In the genomic region with DNA sequence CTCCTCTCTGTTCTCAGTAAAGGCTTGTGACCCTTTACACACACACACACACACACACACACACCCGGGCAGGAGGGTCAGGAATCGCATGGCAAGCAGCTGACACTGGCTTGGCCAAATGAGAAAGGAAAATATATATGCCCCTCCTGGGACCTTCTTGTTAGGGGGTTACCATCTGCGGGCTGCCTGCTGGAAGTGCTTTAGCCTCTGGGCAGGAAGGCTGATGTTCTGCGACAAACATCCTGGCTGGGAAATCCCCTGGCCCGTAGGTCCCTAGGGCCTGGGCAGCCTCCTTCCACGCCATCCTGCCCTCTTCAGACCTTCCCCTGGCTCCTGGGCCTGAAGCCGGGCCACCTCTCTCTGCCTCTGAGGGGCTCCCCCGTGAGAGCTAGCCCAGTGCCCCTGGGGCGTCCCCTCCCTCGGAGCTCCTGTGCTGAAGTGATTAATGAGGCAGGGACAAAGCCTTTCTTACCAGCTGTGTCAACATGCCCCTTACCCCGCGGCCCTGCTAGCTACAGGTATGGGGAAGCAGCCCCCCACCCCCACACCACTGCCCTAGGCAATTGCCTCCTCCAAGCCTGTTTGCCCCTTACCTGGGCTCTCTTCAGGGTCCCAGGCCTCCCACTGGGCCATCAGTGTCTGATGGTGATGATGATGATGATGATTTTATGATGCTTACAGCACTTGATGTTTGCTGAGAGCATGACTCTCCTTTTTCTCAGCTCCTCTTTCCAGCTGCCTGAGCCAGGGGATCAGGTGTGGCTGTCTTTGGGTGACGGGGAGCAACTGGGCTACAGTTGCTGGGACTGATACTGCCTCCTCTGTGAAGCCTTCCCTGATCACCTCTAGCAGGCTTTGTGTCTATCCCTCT, we compare ENCODE assay signal across 8 cellular contexts. TPM values are rescaled to one million over a fixed set of nuclear protein-coding genes. Genes with fewer than 3 reads are reported as not detected.
DNase-seq lines count a peak whose midpoint lies in the region; ATAC-seq and TF ChIP-seq lines count a peak whose summit lies in the region.

No MANE protein-coding gene starts in this region.

- no CpG with 5 or more reads among the region's 13 CpGs for WGBS in trophoblast cell (ENCODE audit: extremely low coverage, insufficient coverage, insufficient read length)

- peak overlapping the region; percentile 93 for H3K27ac ChIP-seq in trophoblast cell (ENCODE audit: low read depth, low read length)

- H3K79me1 ChIP-seq in trophoblast cell (ENCODE audit: low read length): peaks cover 50% of the 10 kb centered on the region

- H3K4ac ChIP-seq in trophoblast cell (ENCODE audit: low read depth, low read length): peak overlapping the region; percentile 75

- peak overlapping the region; percentile 76 for H4K12ac ChIP-seq in trophoblast cell (ENCODE audit: low read depth, low read length)

- H3K4me2 ChIP-seq in trophoblast cell (ENCODE audit: low read length): peak overlapping the region; percentile 34

- no peaks in the 10 kb centered on the region for H3K9me3 Mint-ChIP-seq in T-cell

- TF ChIP-seq CTCF in GM10248 (IDR thresholded peaks at IDR 0.05; ENCODE audit: control extremely low read depth, extremely low read depth, low read depth, missing control alignments): no peak

- H3K14ac ChIP-seq in trophoblast cell (ENCODE audit: low read length): peak overlapping the region; percentile 99

- peak overlapping the region in 1 of 3 donors; percentile 36 for H3K4me3 Mint-ChIP-seq in T-cell

- peak overlapping the region; percentile 85 for H4K8ac ChIP-seq in trophoblast cell (ENCODE audit: low read depth, low read length)

- H3K27ac Mint-ChIP-seq in T-cell: peak overlapping the region; percentile 30 to 52

- H3K79me2 ChIP-seq in trophoblast cell (ENCODE audit: control insufficient read depth, insufficient read depth, low read length, poor library complexity): peaks cover 20% of the 10 kb centered on the region

- peak overlapping the region; percentile 65 for H2AFZ ChIP-seq in trophoblast cell (ENCODE audit: insufficient read depth, low read length, poor library complexity)

- H3K27me3 ChIP-seq in trophoblast cell (ENCODE audit: insufficient read depth, low read length): no peaks in the 10 kb centered on the region

- peaks cover 5 to 12% of the 10 kb centered on the region in 2 donors for H3K27me3 Mint-ChIP-seq in T-cell

- H3K9me3 ChIP-seq in trophoblast cell (ENCODE audit: insufficient read depth, low read depth, low read length): no peaks in the 10 kb centered on the region

- H2BK5ac ChIP-seq in trophoblast cell (ENCODE audit: low read depth, low read length, poor library complexity): peak overlapping the region; percentile 97

- peak overlapping the region; percentile 93 for H2BK12ac ChIP-seq in trophoblast cell (ENCODE audit: low read length)

- H2AK5ac ChIP-seq in trophoblast cell (ENCODE audit: low read length): peak overlapping the region; percentile 84

- CTCF ChIA-PET in GM10248 (lab: Yijun Ruan, JAX): interaction anchor here (0.9 to 7.1 kb wide), 8 partner anchors 13 to 188 kb away, joined by 3 to 79 read pairs (median 16); partner anchors contain the start of gene SOST
- CTCF ChIA-PET in T-cell (lab: Charles Lee): interaction anchor here (0.5 to 1.1 kb wide), 4 partner anchors 55 to 101 kb away, joined by 3 to 4 read pairs (median 4); no protein-coding TSS in a partner anchor

- H3K4me1 Mint-ChIP-seq in T-cell: peaks cover 15 to 21% (median 16%) of the 10 kb centered on the region in 3 donors

- peak overlapping the region; percentile 24 for H3K9ac ChIP-seq in trophoblast cell (ENCODE audit: low read length)

- H3K23ac ChIP-seq in trophoblast cell (ENCODE audit: low read length): no peak overlapping the region

- no peaks in the 10 kb centered on the region for H3K36me3 ChIP-seq in trophoblast cell (ENCODE audit: control insufficient read depth in 1 of 2, insufficient read depth in 2 of 2, low read length in 2 of 2)

- POLR2A ChIA-PET in GM10248 (lab: Yijun Ruan, JAX) (no interaction called here), T-cell (lab: Charles Lee) (interaction anchor here in 1 of 2 donors (0.7 kb wide), 1 partner anchor 32 kb away, joined by 6 read pairs; no protein-coding TSS in a partner anchor)

- peak; percentile 64 for DNase-seq in GM10248 (ENCODE audit: extremely low spot score)
- DNase-seq in T-cell: peak in 23 of 34 experiments; percentile 1 to 33 (median 11)
- DNase-seq in ecto neural progenitor cell (ENCODE audit: low spot score): peak; percentile 66
- peak; percentile 90 to 92 for DNase-seq in trophoblast cell
- no peak for DNase-seq in ureter (ENCODE audit: low spot score)

- H3K4me3 ChIP-seq in trophoblast cell (ENCODE audit: low read depth, low read length): no peak overlapping the region

- peak overlapping the region; percentile 99 for H4K91ac ChIP-seq in trophoblast cell (ENCODE audit: low read depth, low read length)

- peak overlapping the region; percentile 98 for H2BK120ac ChIP-seq in trophoblast cell (ENCODE audit: insufficient read depth, low read length, poor library complexity)

- H3K18ac ChIP-seq in trophoblast cell (ENCODE audit: low read length): peak overlapping the region; percentile 87

- H3K36me3 Mint-ChIP-seq in T-cell: no peaks in the 10 kb centered on the region

- ATAC-seq in HG02938 (IDR thresholded peaks at IDR 0.05; ENCODE audit: unreplicated experiment): peak; percentile 42
- ATAC-seq in T-cell (replicated peaks in 1 of 4): peak; percentile 40 to 70 (median 62)
- no peak for ATAC-seq in HG02884 (IDR thresholded peaks at IDR 0.05; ENCODE audit: unreplicated experiment)
- ATAC-seq in GM18505 (IDR thresholded peaks at IDR 0.05; ENCODE audit: unreplicated experiment): no peak

- H3K4me1 ChIP-seq in trophoblast cell (ENCODE audit: control insufficient read depth in 1 of 2, insufficient read depth in 2 of 2, low read length in 2 of 2): peaks cover 41 to 47% of the 10 kb centered on the region in 2 experiments

- TF ChIP-seq POLR2A in GM18505 (IDR thresholded peaks at IDR 0.05; ENCODE audit: borderline replicate concordance, extremely low read depth, insufficient read depth, insufficient read length): no peak

RNA-seq across cellular contexts. Expression of gene ETV4, which starts 32.8 kb away (rescaled TPM):
- total RNA-seq in T-cell (under 1 TPM in 3 of 5 donors, not detected in 2; 0.41 to 0.46 (median 0.44) TPM), ureter (3.7 TPM)
- 43.4 and 44.7 TPM in 2 replicates for polyA plus RNA-seq in trophoblast cell (2013)

Comparison
In these comparisons a context has a peak if more than half of its experiments do, and no peak if none do; other contexts are left out.
1. ATAC-seq: peak in HG02938 (single experiment) and T-cell (4 of 4); none in HG02884 (single experiment) and GM18505 (single experiment).